ENCODE assay signal across 7 cellular contexts in genomic region chr2:87512864-87513530, GRCh38.
DNase-seq lines count a peak whose midpoint lies in the region; ATAC-seq, FAIRE-seq and TF ChIP-seq lines count a peak whose summit lies in the region.
"Not testable (repeated sequence)": the region's sequence is repeated elsewhere in the genome, so short reads cannot be mapped to it uniquely, and the experiment has no call there.

No MANE protein-coding gene starts in this region.

- not testable (repeated sequence) for H3K27me3 ChIP-seq in DOHH2 (ENCODE audit: control insufficient read depth, low read length); OCI-LY1 (ENCODE audit: insufficient read depth, low read length); adipocyte (replicated peaks; ENCODE audit: control insufficient read depth, insufficient read depth, low read length)

- not testable (repeated sequence) for H3K27me3 Mint-ChIP-seq in activated CD4-positive, alpha-beta T cell treated with anti-CD3 and anti-CD28 coated beads for 36 hours; activated T-helper 1 cell treated with anti-CD3 and anti-CD28 coated beads, Interleukin-12 subunit alpha, Interleukin-12 subunit beta, Interleukin-2, Interleukin-4 antibody, amounts not matched to agents 30 ng/mL and 10 ng/mL and 1 ng/mL, durations not matched to agents 14 hours and 24 hours and 36 hours (ENCODE audit: insufficient read depth); natural killer cell treated with Interleukin-12 subunit alpha and Interleukin-12 subunit beta and Interleukin-15 and Interleukin-18, amount 100 ng/mL, for 72 hours

- not testable (repeated sequence) for H3K36me3 ChIP-seq in DOHH2 (ENCODE audit: control insufficient read depth, low read length); OCI-LY1 (ENCODE audit: insufficient read depth, low read length); adipocyte (ENCODE audit: control insufficient read depth, insufficient read depth, low read length, severe bottlenecking)

- H3K36me3 Mint-ChIP-seq in activated CD4-positive, alpha-beta T cell treated with anti-CD3 and anti-CD28 coated beads for 36 hours (ENCODE audit: low read depth); activated T-helper 1 cell treated with anti-CD3 and anti-CD28 coated beads, Interleukin-12 subunit alpha, Interleukin-12 subunit beta, Interleukin-2, Interleukin-4 antibody, amounts not matched to agents 30 ng/mL and 10 ng/mL and 1 ng/mL, durations not matched to agents 14 hours and 24 hours and 36 hours (ENCODE audit: low read depth); natural killer cell treated with Interleukin-12 subunit alpha and Interleukin-12 subunit beta and Interleukin-15 and Interleukin-18, amount 100 ng/mL, for 72 hours: not testable (repeated sequence)

- ATAC-seq in activated CD4-positive, alpha-beta T cell treated with anti-CD3 and anti-CD28 coated beads for 36 hours; natural killer cell treated with Interleukin-12 subunit alpha and Interleukin-12 subunit beta and Interleukin-15 and Interleukin-18, amount 100 ng/mL, for 72 hours: not testable (repeated sequence)

- H4K20me1 ChIP-seq in DOHH2 (ENCODE audit: control insufficient read depth, insufficient read depth, low read depth, low read length); OCI-LY1 (ENCODE audit: insufficient read depth, low read length): not testable (repeated sequence)

- POLR2A ChIA-PET in activated CD4-positive, alpha-beta T cell treated with anti-CD3 and anti-CD28 coated beads for 36 hours (lab: Charles Lee), result not testable (repeated sequence)

- FAIRE-seq in islet of Langerhans (lab: Jason Lieb, UNC), result peak; percentile 36

- H3K4me3 Mint-ChIP-seq in activated CD4-positive, alpha-beta T cell treated with anti-CD3 and anti-CD28 coated beads for 36 hours; activated T-helper 1 cell treated with anti-CD3 and anti-CD28 coated beads, Interleukin-12 subunit alpha, Interleukin-12 subunit beta, Interleukin-2, Interleukin-4 antibody, amounts not matched to agents 30 ng/mL and 10 ng/mL and 1 ng/mL, durations not matched to agents 14 hours and 24 hours and 36 hours: not testable (repeated sequence)
- H3K4me3 Mint-ChIP-seq in natural killer cell treated with Interleukin-12 subunit alpha and Interleukin-12 subunit beta and Interleukin-15 and Interleukin-18, amount 100 ng/mL, for 72 hours, result peak overlapping the region; percentile 12

- peaks cover 59% of the 10 kb centered on the region for H3K4me1 ChIP-seq in DOHH2 (ENCODE audit: control insufficient read depth, low read length)
- H3K4me1 ChIP-seq in OCI-LY1 (ENCODE audit: insufficient read depth, low read length, severe bottlenecking), result peaks cover 75% of the 10 kb centered on the region
- H3K4me1 ChIP-seq in adipocyte (ENCODE audit: control insufficient read depth, insufficient read depth, low read length), result not testable (repeated sequence)

- H3K9me3 Mint-ChIP-seq in activated CD4-positive, alpha-beta T cell treated with anti-CD3 and anti-CD28 coated beads for 36 hours (ENCODE audit: low read depth); activated T-helper 1 cell treated with anti-CD3 and anti-CD28 coated beads, Interleukin-12 subunit alpha, Interleukin-12 subunit beta, Interleukin-2, Interleukin-4 antibody, amounts not matched to agents 30 ng/mL and 10 ng/mL and 1 ng/mL, durations not matched to agents 14 hours and 24 hours and 36 hours; natural killer cell treated with Interleukin-12 subunit alpha and Interleukin-12 subunit beta and Interleukin-15 and Interleukin-18, amount 100 ng/mL, for 72 hours: not testable (repeated sequence)

- H3K4me2 ChIP-seq in DOHH2 (ENCODE audit: low read length), result peak overlapping the region; percentile 41
- H3K4me2 ChIP-seq in OCI-LY1 (ENCODE audit: low read length), result not testable (repeated sequence)

- H3K9ac ChIP-seq in OCI-LY1 (ENCODE audit: low read length), result peak overlapping the region; percentile 46
- H3K9ac ChIP-seq in adipocyte (ENCODE audit: low read length), result peak overlapping the region; percentile 51

- H3K9me3 ChIP-seq in DOHH2 (ENCODE audit: control insufficient read depth, insufficient read depth, low read length); OCI-LY1 (ENCODE audit: low read length); adipocyte (ENCODE audit: control insufficient read depth, low read length): not testable (repeated sequence)

- H2AFZ ChIP-seq in OCI-LY1 (ENCODE audit: low read length), result not testable (repeated sequence)

- H3K27ac ChIP-seq in DOHH2 (ENCODE audit: low read depth, low read length) (peak overlapping the region; percentile 72), OCI-LY1 (ENCODE audit: low read depth, low read length, poor library complexity, severe bottlenecking) (peak overlapping the region; percentile 90)

- DNase-seq in activated CD4-positive, alpha-beta T cell treated with anti-CD3 and anti-CD28 coated beads for 36 hours; activated T-helper 1 cell treated with anti-CD3 and anti-CD28 coated beads, Interleukin-12 subunit alpha, Interleukin-12 subunit beta, Interleukin-2, Interleukin-4 antibody, amounts not matched to agents 30 ng/mL and 10 ng/mL and 1 ng/mL, durations not matched to agents 14 hours and 24 hours and 36 hours (ENCODE audit: low spot score); adipocyte (ENCODE audit: low read depth); natural killer cell treated with Interleukin-12 subunit alpha and Interleukin-12 subunit beta and Interleukin-15 and Interleukin-18, amount 100 ng/mL, for 72 hours (ENCODE audit: low spot score): not testable (repeated sequence)

- H3K4me3 ChIP-seq in DOHH2 (ENCODE audit: low read length); OCI-LY1 (ENCODE audit: low read depth, low read length, poor library complexity, severe bottlenecking); adipocyte (ENCODE audit: low read length): not testable (repeated sequence)

- peak overlapping the region; percentile 55 for H3K27ac Mint-ChIP-seq in activated CD4-positive, alpha-beta T cell treated with anti-CD3 and anti-CD28 coated beads for 36 hours
- peak overlapping the region; percentile 77 for H3K27ac Mint-ChIP-seq in activated T-helper 1 cell treated with anti-CD3 and anti-CD28 coated beads, Interleukin-12 subunit alpha, Interleukin-12 subunit beta, Interleukin-2, Interleukin-4 antibody, amounts not matched to agents 30 ng/mL and 10 ng/mL and 1 ng/mL, durations not matched to agents 14 hours and 24 hours and 36 hours
- H3K27ac Mint-ChIP-seq in natural killer cell treated with Interleukin-12 subunit alpha and Interleukin-12 subunit beta and Interleukin-15 and Interleukin-18, amount 100 ng/mL, for 72 hours, result not testable (repeated sequence)

- CTCF ChIA-PET in activated CD4-positive, alpha-beta T cell treated with anti-CD3 and anti-CD28 coated beads for 36 hours (lab: Charles Lee), result not testable (repeated sequence)

- H3K9me2 ChIP-seq in DOHH2 (replicated peaks; ENCODE audit: control insufficient read depth, low read length); OCI-LY1 (ENCODE audit: low read depth, low read length): not testable (repeated sequence)

- peaks cover 28% of the 10 kb centered on the region for H3K4me1 Mint-ChIP-seq in activated CD4-positive, alpha-beta T cell treated with anti-CD3 and anti-CD28 coated beads for 36 hours
- peaks cover 15% of the 10 kb centered on the region for H3K4me1 Mint-ChIP-seq in activated T-helper 1 cell treated with anti-CD3 and anti-CD28 coated beads, Interleukin-12 subunit alpha, Interleukin-12 subunit beta, Interleukin-2, Interleukin-4 antibody, amounts not matched to agents 30 ng/mL and 10 ng/mL and 1 ng/mL, durations not matched to agents 14 hours and 24 hours and 36 hours (ENCODE audit: low read depth)
- peaks cover 13 to 16% of the 10 kb centered on the region in 2 donors for H3K4me1 Mint-ChIP-seq in natural killer cell treated with Interleukin-12 subunit alpha and Interleukin-12 subunit beta and Interleukin-15 and Interleukin-18, amount 100 ng/mL, for 72 hours (ENCODE audit: low read depth in 2 of 2)

- H3F3A ChIP-seq in DOHH2 (ENCODE audit: control insufficient read depth, insufficient read depth); OCI-LY1 (ENCODE audit: insufficient read depth, low read length): not testable (repeated sequence)

- not testable (repeated sequence) for H3K79me2 ChIP-seq in DOHH2 (ENCODE audit: control insufficient read depth, low read length); OCI-LY1 (ENCODE audit: insufficient read depth, low read length)

- not testable (repeated sequence) for TF ChIP-seq CTCF in DOHH2 (IDR thresholded peaks at IDR 0.05; ENCODE audit: low read depth, low read length, poor library complexity, severe bottlenecking); OCI-LY1 (IDR thresholded peaks at IDR 0.05; ENCODE audit: low read length)

- intact Hi-C loops in activated CD4-positive, alpha-beta T cell treated with anti-CD3 and anti-CD28 coated beads for 36 hours (cut with DNase I, micrococcal nuclease); activated T-helper 1 cell treated with anti-CD3 and anti-CD28 coated beads, Interleukin-12 subunit alpha, Interleukin-12 subunit beta, Interleukin-2, Interleukin-4 antibody, amounts not matched to agents 30 ng/mL and 10 ng/mL and 1 ng/mL, durations not matched to agents 14 hours and 24 hours and 36 hours (cut with micrococcal nuclease): not testable (repeated sequence)
